In genomic region chr11:122628691-122629555, GRCh38 we compare ENCODE assay signal across 7 cellular contexts. TPM values are rescaled to one million over a fixed set of nuclear protein-coding genes. Genes with fewer than 3 reads are reported as not detected.
A peak's percentile ranks its signal among the peaks of the same experiment; 100 is the strongest.
DNase-seq lines count a peak whose midpoint lies in the region; FAIRE-seq and TF ChIP-seq lines count a peak whose summit lies in the region.

No MANE protein-coding gene starts in this region.

- no peaks in the 10 kb centered on the region for H3K27me3 ChIP-seq in neutrophil

- TF ChIP-seq CTCF in GM12873 (IDR thresholded peaks at IDR 0.05; ENCODE audit: insufficient read depth, low read depth, low read length, missing control alignments) = peak; percentile 91
- peak; percentile 83 for TF ChIP-seq CTCF in neutrophil (IDR thresholded peaks at IDR 0.05)

- H3K36me3 ChIP-seq in neutrophil = no peaks in the 10 kb centered on the region

- no peaks in the 10 kb centered on the region for H3K9me3 ChIP-seq in neutrophil

- H3K4me1 ChIP-seq in neutrophil (ENCODE audit: control insufficient read depth in 1 of 2, insufficient read depth in 1 of 2, low read depth in 1 of 2, low read length in 1 of 2) = no peaks in the 10 kb centered on the region

- no peak overlapping the region for H3K4me3 ChIP-seq in neutrophil (ENCODE audit: low read depth in 1 of 2, low read length in 1 of 2)

- DNase-seq in HT-29 (ENCODE audit: low spot score) (peak; percentile 90), RCC 7860 (ENCODE audit: low spot score) (peak; percentile 42), activated T-helper 1 cell treated with Interleukin-2 at 50 U/mL for 16 hours (ENCODE audit: low read depth) (peak; percentile 39), fibroblast of peridontal ligament (ENCODE audit: extremely low read depth) (peak; percentile 78), substantia nigra (lab: John Stamatoyannopoulos, UW) (peak in 45 of 49 donors; percentile 3 to 78 (median 52))

- FAIRE-seq in RCC 7860 (lab: Jason Lieb, UNC) = no peak

- H3K27ac ChIP-seq in neutrophil (no peak overlapping the region), substantia nigra (ENCODE audit: low read depth, low read length, poor library complexity, severe bottlenecking) (peak overlapping the region; percentile 20)

RNA-seq across cellular contexts. Expression of gene UBASH3B, which starts 26.6 kb away (rescaled TPM):
- total RNA-seq in HT-29 (2014; rRNA removed; shearing (Covaris generic)) = 46.8 and 57.9 TPM in 2 replicates

Comparison
In these comparisons a context has a peak if more than half of its experiments do, and no peak if none do; other contexts are left out.
1. DNase-seq: peak in every context shown above with its lines; median percentile 90 in HT-29; 78 in fibroblast of peridontal ligament; 52 in substantia nigra; 42 in RCC 7860; 39 in activated T-helper 1 cell treated with Interleukin-2 at 50 U/mL for 16 hours.